22 cellular contexts compared by ENCODE assay signal in genomic region chr15:58287891-58288290, GRCh38.
"Had no signal": no experiment of that assay in that cellular context is flagged by ENCODE, and none has a peak within 500 bp of the region (broad histone marks: within the 10 kb centered on the region; RNA-seq: fewer than 3 reads in every experiment).

No MANE protein-coding gene starts in this region.

- FAIRE-seq: colon, endothelial cell of umbilical vein, frontal cortex had no signal

- H3K79me2 ChIP-seq: hepatocyte had no signal

- ATAC-seq: foreskin keratinocyte; gastroesophageal sphincter; heart left ventricle; left cardiac atrium; left lung; left ventricle myocardium superior; lower lobe of right lung; naive thymus-derived CD4-positive, alpha-beta T cell had no signal

- H3K36me3 Mint-ChIP-seq: immature natural killer cell had no signal

- H2AFZ ChIP-seq: hepatocyte had no signal

- H3K27ac Mint-ChIP-seq: naive thymus-derived CD4-positive, alpha-beta T cell had no signal

- H3K9me3 ChIP-seq: gastroesophageal sphincter, lower lobe of right lung had no signal

- H3K4me2 ChIP-seq: hepatocyte had no signal

- H3K4me3 Mint-ChIP-seq: immature natural killer cell; naive thymus-derived CD4-positive, alpha-beta T cell had no signal

- H3K36me3 ChIP-seq: esophagus muscularis mucosa, gastroesophageal sphincter, heart left ventricle, left lung, lower lobe of right lung had no signal

- H3K4me3 ChIP-seq: coronary artery, dorsolateral prefrontal cortex, esophagus muscularis mucosa, gastroesophageal sphincter, heart left ventricle, hepatocyte, left lung, lower lobe of right lung had no signal

- H3K4me1 ChIP-seq: esophagus muscularis mucosa, gastroesophageal sphincter, heart left ventricle, left lung, lower lobe of right lung had no signal

- DNase-seq: dorsolateral prefrontal cortex; effector CD4-positive, alpha-beta T cell; effector memory CD4-positive, alpha-beta T cell; foreskin keratinocyte; heart left ventricle; hypothalamus; immature natural killer cell; islet precursor cell; left cardiac atrium; left lung; left ventricle myocardium superior; lower lobe of right lung; mesenchymal stem cell; midbrain; naive thymus-derived CD4-positive, alpha-beta T cell had no signal

- H3K27me3 ChIP-seq: dorsolateral prefrontal cortex, esophagus muscularis mucosa, foreskin keratinocyte, gastroesophageal sphincter, heart left ventricle, hepatocyte, left lung had no signal

- H3K27me3 Mint-ChIP-seq: naive thymus-derived CD4-positive, alpha-beta T cell had no signal

- H3K27ac ChIP-seq: coronary artery, dorsolateral prefrontal cortex, esophagus muscularis mucosa, foreskin keratinocyte, gastroesophageal sphincter, heart left ventricle, hepatocyte, left lung, lower lobe of right lung had no signal
